Comparison of ENCODE assay signal across 8 cellular contexts in the genomic region with DNA sequence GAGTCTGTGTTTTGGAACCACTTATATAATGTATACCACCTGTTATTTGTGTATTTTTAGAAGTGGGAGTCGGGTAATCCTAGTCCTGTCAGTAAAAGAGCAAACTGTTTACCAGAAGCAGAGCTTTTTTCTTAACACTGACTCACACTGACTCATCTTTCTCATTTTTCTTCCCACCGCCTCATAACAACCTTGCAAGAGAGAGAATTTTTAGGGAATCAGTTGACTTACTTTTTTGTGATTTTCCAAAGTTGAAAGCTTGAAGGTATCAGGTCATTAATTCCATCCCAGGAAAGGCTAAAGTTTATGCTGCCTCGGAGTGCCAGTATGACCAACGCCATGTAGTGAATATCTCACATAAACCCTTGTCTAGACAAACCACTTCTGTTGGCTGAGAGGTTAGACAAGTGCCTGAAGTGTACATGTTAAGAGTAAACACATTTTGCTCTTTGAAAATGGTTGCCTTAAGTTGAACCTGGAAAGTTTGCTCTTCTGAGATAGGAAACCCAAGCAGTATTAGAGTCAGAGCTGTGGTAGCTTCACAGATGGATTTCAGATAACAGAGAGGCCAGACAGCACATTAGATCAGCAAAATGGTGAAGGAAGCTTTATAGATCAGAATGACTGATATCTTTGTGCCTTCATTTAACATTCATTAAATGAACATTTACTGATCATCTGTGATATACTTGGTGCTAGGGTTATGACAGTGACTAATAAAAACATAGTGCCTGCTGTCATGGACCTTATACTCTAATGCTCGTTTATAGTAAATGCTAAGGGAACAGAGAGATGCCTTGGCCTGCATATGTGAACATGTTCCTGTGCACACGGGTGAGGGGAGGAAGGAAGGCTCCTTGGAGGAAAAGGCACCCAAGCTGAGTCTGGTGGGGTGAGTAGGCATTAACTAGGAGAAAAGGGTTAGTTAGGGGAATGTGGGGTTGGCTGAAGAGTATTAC. TPM values are rescaled to one million over a fixed set of nuclear protein-coding genes. Genes with fewer than 3 reads are reported as not detected.
DNase-seq lines count a peak whose midpoint lies in the region; ATAC-seq and TF ChIP-seq lines count a peak whose summit lies in the region.

No MANE protein-coding gene starts in this region.

- CTCF ChIA-PET in PC-3 (lab: Charles Lee) = interaction anchor here (0.6 to 1.5 kb wide), 2 partner anchors 15 to 337 kb away, joined by 3 read pairs; no protein-coding TSS in a partner anchor

- H3K79me2 ChIP-seq in PC-3 (ENCODE audit: low read length) = 0 out of 2 replicates have a peak, but pooled peaks cover 6% of the 10 kb centered on the region

- POLR2A ChIA-PET in PC-3 (lab: Charles Lee; ENCODE audit: unreplicated experiment) = no interaction called here

- peak overlapping the region; percentile 73 for H3K27ac ChIP-seq in PC-3 (ENCODE audit: low read length)
- H3K27ac ChIP-seq in aorta (ENCODE audit: low read depth in 1 of 2, low read length in 2 of 2) = peak overlapping the region in 1 of 2 donors; percentile 28

- no TSS peak for BruUV-seq in PC-3 (replicated peaks; lab: Mats Ljungman, UMichigan)

- DNase-seq in GM04504 (ENCODE audit: low read depth) = peak; percentile 63
- DNase-seq in PC-3 = peak; percentile 83
- DNase-seq in epithelial cell of esophagus (ENCODE audit: low read depth) = peak; percentile 73
- DNase-seq in renal cortical epithelial cell (ENCODE audit: low read depth) = peak; percentile 90
- DNase-seq in islet precursor cell = no peak
- DNase-seq in 8988T = no peak
- no peak for DNase-seq in aorta

- no peaks in the 10 kb centered on the region for H3K36me3 ChIP-seq in PC-3 (ENCODE audit: low read depth, low read length)
- no peaks in the 10 kb centered on the region for H3K36me3 ChIP-seq in aorta (ENCODE audit: control insufficient read depth in 1 of 2, insufficient read depth in 2 of 2, low read length in 1 of 2)

- TF ChIP-seq CTCF in PC-3 (conservative IDR thresholded peaks at IDR 0.05; ENCODE audit: low read depth, low read length) (no peak), epithelial cell of esophagus (IDR thresholded peaks at IDR 0.05; ENCODE audit: insufficient read depth, low read depth, low read length, missing control alignments) (no peak)

- H3K4me1 ChIP-seq in PC-3 (ENCODE audit: insufficient read depth, low read length) = peaks cover 30% of the 10 kb centered on the region
- H3K4me1 ChIP-seq in aorta (ENCODE audit: control insufficient read depth in 1 of 2, insufficient read depth in 2 of 2, low read length in 2 of 2) = no peaks in the 10 kb centered on the region

- peak; percentile 94 for ATAC-seq in PC-3
- no peak for ATAC-seq in GM18909 (IDR thresholded peaks at IDR 0.05; ENCODE audit: poor library complexity, unreplicated experiment)
- ATAC-seq in aorta (ENCODE audit: low FRiP score) = no peak

- H3K4me3 ChIP-seq in PC-3 (ENCODE audit: low read length) = peak overlapping the region; percentile 27; the same call in 1 of the 2 replicates
- no peak overlapping the region for H3K4me3 ChIP-seq in epithelial cell of esophagus (ENCODE audit: low read length)
- H3K4me3 ChIP-seq in aorta (ENCODE audit: low read length in 2 of 2) = no peak overlapping the region

- WGBS in aorta, 2 donors = 58 to 63% methylated on average over 6 of the region's 6 CpGs

- peak overlapping the region; percentile 7; the same call in 1 of the 2 replicates for H2AFZ ChIP-seq in PC-3 (ENCODE audit: low read length)

- H3K4me2 ChIP-seq in PC-3 (ENCODE audit: low read length) = peak overlapping the region; percentile 76

- H4K20me1 ChIP-seq in PC-3 (ENCODE audit: low read length) = 0 out of 2 replicates have a peak, but pooled peaks cover 4% of the 10 kb centered on the region

- no peaks in the 10 kb centered on the region for H3K9me2 ChIP-seq in PC-3 (replicated peaks; ENCODE audit: low read length)

- H3K9ac ChIP-seq in PC-3 (ENCODE audit: low read length) = peak overlapping the region; percentile 12; the same call in 1 of the 2 replicates

- H3K9me3 ChIP-seq in PC-3 (ENCODE audit: low read length) (no peaks in the 10 kb centered on the region), aorta (ENCODE audit: control insufficient read depth, low read length) (no peaks in the 10 kb centered on the region)

- H3K27me3 ChIP-seq in PC-3 (ENCODE audit: low read length) = no peaks in the 10 kb centered on the region
- H3K27me3 ChIP-seq in aorta (ENCODE audit: control insufficient read depth in 1 of 2, insufficient read depth in 2 of 2, low read length in 1 of 2) = no peaks in the 10 kb centered on the region

- H3F3A ChIP-seq in PC-3 (ENCODE audit: low read length, unreplicated experiment) = no peaks in the 10 kb centered on the region

- intact Hi-C loops in PC-3 (cut with micrococcal nuclease) (loop anchor here (1.0 kb wide), 1 partner anchor 19 kb away; no protein-coding TSS in a partner anchor), aorta (cut with DNase I) (no loop called here)

RNA-seq across cellular contexts. Expression of gene PKIG, which starts 29.1 kb away (rescaled TPM):
- total RNA-seq in PC-3 (2014; rRNA removed) (47.5 and 49.2 TPM in 2 replicates), renal cortical epithelial cell (29.0 and 34.4 TPM in 2 replicates), aorta (10 to 100 TPM; 80.9 to 85.0 TPM)
- 100 to 1,000 TPM; 190 to 247 TPM for polyA plus RNA-seq in aorta

RNA-seq across cellular contexts. Expression of gene SERINC3, which starts 31.4 kb away (rescaled TPM):
- total RNA-seq in PC-3 (2014; rRNA removed) (75.4 and 92.6 TPM in 2 replicates), renal cortical epithelial cell (87.8 and 93.4 TPM in 2 replicates), aorta (100 to 1,000 TPM; 131 to 134 TPM)
- polyA plus RNA-seq in aorta = 10 to 100 TPM; 47.1 to 77.7 TPM

Comparison
In these comparisons a context has a peak if more than half of its experiments do, and no peak if none do; other contexts are left out.
1. DNase-seq: peak in GM04504 (single experiment), PC-3 (single experiment), epithelial cell of esophagus (single experiment) and renal cortical epithelial cell (single experiment); none in islet precursor cell (single experiment), 8988T (single experiment) and aorta (0 of 2).